ENCODE assay signal across 1 cellular context in the genomic region with DNA sequence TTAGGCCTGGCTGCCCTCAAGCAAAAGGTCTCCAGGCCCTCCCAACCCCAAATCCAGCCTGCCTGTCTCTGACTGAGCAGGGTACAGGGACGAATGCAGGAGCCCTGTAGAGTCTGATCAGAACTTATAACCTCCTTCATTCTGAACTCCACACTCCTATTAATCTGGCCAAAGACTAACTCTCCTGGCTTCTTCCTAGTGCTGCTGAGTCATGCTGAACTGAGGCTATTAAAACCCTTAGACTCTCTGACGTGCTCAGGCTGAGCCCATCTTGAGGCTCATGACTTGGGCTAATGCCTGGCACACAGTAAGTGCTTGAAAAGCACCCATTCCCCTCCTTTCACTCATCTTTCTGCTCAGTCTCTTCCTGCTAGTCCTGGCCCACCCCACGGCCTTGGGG.
TF ChIP-seq lines count a peak whose summit lies in the region.

No MANE protein-coding gene starts in this region.

TF ChIP-seq in K562, 482 proteins besides CTCF, POLR2A, EP300 and RAD21 (continued from another document):
- TF ChIP-seq MAFF (IDR thresholded peaks at IDR 0.05; ENCODE audit: low read length) (peak; percentile 45; the same call in 1 of the 2 replicates), ZNF12 (CRISPR knock-in tag; IDR thresholded peaks at IDR 0.05) (no peak), KAT8 (IDR thresholded peaks at IDR 0.05; ENCODE audit: low read depth) (no peak), NFE2 (IDR thresholded peaks at IDR 0.05; ENCODE audit: low read depth) (peak; percentile 69), RBFOX2 (IDR thresholded peaks at IDR 0.05; ENCODE audit: low read depth, low read length) (no peak), NR1H2 (CRISPR knock-in tag; IDR thresholded peaks at IDR 0.05) (no peak), TARDBP (IDR thresholded peaks at IDR 0.05) (no peak), MAFG (tag; conservative IDR thresholded peaks at IDR 0.05) (peak; percentile 75), MCM2 (IDR thresholded peaks at IDR 0.05; ENCODE audit: low read depth) (no peak), ARNT (IDR thresholded peaks at IDR 0.05) (no peak), C11orf30 (IDR thresholded peaks at IDR 0.05; ENCODE audit: low read depth) (peak; percentile 73), HEY1 (CRISPR knock-in tag; IDR thresholded peaks at IDR 0.05; ENCODE audit: borderline replicate concordance) (no peak), NFE2L1 (tag; IDR thresholded peaks at IDR 0.05; ENCODE audit: borderline replicate concordance, low read depth) (0 out of 2 replicates have a peak, but pooled peaks have one; percentile 11), SRSF9 (IDR thresholded peaks at IDR 0.05; ENCODE audit: borderline replicate concordance, low read depth, low read length) (no peak), MAFK (IDR thresholded peaks at IDR 0.05; ENCODE audit: low read length) (peak; percentile 52; the same call in 1 of the 2 replicates), SOX6 (IDR thresholded peaks at IDR 0.05) (no peak), HOXB6 (CRISPR knock-in tag; IDR thresholded peaks at IDR 0.05; ENCODE audit: borderline replicate concordance) (no peak), ZNF699 (CRISPR knock-in tag; IDR thresholded peaks at IDR 0.05; ENCODE audit: insufficient replicate concordance) (no peak), TBP (optimal IDR thresholded peaks at IDR 0.05; ENCODE audit: low read depth, low read length) (no peak)
- TF ChIP-seq, protein P1, sequence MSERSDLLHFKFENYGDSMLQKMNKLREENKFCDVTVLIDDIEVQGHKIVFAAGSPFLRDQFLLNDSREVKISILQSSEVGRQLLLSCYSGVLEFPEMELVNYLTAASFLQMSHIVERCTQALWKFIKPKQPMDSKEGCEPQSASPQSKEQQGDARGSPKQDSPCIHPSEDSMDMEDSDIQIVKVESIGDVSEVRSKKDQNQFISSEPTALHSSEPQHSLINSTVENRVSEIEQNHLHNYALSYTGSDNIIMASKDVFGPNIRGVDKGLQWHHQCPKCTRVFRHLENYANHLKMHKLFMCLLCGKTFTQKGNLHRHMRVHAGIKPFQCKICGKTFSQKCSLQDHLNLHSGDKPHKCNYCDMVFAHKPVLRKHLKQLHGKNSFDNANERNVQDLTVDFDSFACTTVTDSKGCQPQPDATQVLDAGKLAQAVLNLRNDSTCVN (CRISPR knock-in tag; IDR thresholded peaks at IDR 0.05): no peak
- TF ChIP-seq, protein P2, sequence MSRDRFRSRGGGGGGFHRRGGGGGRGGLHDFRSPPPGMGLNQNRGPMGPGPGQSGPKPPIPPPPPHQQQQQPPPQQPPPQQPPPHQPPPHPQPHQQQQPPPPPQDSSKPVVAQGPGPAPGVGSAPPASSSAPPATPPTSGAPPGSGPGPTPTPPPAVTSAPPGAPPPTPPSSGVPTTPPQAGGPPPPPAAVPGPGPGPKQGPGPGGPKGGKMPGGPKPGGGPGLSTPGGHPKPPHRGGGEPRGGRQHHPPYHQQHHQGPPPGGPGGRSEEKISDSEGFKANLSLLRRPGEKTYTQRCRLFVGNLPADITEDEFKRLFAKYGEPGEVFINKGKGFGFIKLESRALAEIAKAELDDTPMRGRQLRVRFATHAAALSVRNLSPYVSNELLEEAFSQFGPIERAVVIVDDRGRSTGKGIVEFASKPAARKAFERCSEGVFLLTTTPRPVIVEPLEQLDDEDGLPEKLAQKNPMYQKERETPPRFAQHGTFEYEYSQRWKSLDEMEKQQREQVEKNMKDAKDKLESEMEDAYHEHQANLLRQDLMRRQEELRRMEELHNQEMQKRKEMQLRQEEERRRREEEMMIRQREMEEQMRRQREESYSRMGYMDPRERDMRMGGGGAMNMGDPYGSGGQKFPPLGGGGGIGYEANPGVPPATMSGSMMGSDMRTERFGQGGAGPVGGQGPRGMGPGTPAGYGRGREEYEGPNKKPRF (IDR thresholded peaks at IDR 0.05; ENCODE audit: low read depth, low read length): no peak
- TF ChIP-seq, protein P3, sequence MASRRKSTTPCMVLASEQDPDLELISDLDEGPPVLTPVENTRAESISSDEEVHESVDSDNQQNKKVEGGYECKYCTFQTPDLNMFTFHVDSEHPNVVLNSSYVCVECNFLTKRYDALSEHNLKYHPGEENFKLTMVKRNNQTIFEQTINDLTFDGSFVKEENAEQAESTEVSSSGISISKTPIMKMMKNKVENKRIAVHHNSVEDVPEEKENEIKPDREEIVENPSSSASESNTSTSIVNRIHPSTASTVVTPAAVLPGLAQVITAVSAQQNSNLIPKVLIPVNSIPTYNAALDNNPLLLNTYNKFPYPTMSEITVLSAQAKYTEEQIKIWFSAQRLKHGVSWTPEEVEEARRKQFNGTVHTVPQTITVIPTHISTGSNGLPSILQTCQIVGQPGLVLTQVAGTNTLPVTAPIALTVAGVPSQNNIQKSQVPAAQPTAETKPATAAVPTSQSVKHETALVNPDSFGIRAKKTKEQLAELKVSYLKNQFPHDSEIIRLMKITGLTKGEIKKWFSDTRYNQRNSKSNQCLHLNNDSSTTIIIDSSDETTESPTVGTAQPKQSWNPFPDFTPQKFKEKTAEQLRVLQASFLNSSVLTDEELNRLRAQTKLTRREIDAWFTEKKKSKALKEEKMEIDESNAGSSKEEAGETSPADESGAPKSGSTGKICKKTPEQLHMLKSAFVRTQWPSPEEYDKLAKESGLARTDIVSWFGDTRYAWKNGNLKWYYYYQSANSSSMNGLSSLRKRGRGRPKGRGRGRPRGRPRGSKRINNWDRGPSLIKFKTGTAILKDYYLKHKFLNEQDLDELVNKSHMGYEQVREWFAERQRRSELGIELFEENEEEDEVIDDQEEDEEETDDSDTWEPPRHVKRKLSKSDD (conservative IDR thresholded peaks at IDR 0.05; ENCODE audit: low read length): no peak
- TF ChIP-seq, protein P4, sequence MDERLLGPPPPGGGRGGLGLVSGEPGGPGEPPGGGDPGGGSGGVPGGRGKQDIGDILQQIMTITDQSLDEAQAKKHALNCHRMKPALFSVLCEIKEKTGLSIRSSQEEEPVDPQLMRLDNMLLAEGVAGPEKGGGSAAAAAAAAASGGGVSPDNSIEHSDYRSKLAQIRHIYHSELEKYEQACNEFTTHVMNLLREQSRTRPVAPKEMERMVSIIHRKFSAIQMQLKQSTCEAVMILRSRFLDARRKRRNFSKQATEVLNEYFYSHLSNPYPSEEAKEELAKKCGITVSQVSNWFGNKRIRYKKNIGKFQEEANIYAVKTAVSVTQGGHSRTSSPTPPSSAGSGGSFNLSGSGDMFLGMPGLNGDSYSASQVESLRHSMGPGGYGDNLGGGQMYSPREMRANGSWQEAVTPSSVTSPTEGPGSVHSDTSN (CRISPR knock-in tag; IDR thresholded peaks at IDR 0.05; ENCODE audit: low read depth): no peak
- TF ChIP-seq, protein P4 (tag; conservative IDR thresholded peaks at IDR 0.05; ENCODE audit: low read depth): no peak
